In the genomic region with DNA sequence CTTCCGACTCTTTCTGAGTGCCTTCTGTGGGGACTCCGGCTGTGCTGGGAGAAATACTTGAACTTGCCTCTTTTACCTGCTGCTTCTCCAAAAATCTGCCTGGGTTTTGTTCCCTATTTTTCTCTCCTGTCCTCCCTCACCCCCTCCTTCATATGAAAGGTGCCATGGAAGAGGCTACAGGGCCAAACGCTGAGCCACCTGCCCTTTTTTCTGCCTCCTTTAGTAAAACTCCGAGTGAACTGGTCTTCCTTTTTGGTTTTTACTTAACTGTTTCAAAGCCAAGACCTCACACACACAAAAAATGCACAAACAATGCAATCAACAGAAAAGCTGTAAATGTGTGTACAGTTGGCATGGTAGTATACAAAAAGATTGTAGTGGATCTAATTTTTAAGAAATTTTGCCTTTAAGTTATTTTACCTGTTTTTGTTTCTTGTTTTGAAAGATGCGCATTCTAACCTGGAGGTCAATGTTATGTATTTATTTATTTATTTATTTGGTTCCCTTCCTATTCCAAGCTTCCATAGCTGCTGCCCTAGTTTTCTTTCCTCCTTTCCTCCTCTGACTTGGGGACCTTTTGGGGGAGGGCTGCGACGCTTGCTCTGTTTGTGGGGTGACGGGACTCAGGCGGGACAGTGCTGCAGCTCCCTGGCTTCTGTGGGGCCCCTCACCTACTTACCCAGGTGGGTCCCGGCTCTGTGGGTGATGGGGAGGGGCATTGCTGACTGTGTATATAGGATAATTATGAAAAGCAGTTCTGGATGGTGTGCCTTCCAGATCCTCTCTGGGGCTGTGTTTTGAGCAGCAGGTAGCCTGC, we compare ENCODE assay signal across 9 cellular contexts. TPM values are rescaled to one million over a fixed set of nuclear protein-coding genes. Genes with fewer than 3 reads are reported as not detected.
DNase-seq lines count a peak whose midpoint lies in the region; ATAC-seq and TF ChIP-seq lines count a peak whose summit lies in the region.
"Had no signal": no experiment of that assay in that cellular context is flagged by ENCODE, and none has a peak within 500 bp of the region (broad histone marks: within the 10 kb centered on the region; RNA-seq: fewer than 3 reads in every experiment).

No MANE protein-coding gene starts in this region.

- no peaks in the 10 kb centered on the region for H3K27me3 Mint-ChIP-seq in activated CD4-positive, alpha-beta memory T cell treated with anti-CD3 and anti-CD28 coated beads, Interleukin-2, amount 10 ng/mL, durations not matched to agents 7 days and 5 days

- H3K36me3 ChIP-seq in subcutaneous abdominal adipose tissue (ENCODE audit: control insufficient read depth in 5 of 5, insufficient read depth in 5 of 5, low read length in 5 of 5) = peaks cover 17 to 39% (median 35%) of the 10 kb centered on the region in 5 donors

- POLR2A ChIA-PET in activated CD4-positive, alpha-beta memory T cell treated with anti-CD3 and anti-CD28 coated beads, Interleukin-2, amount 10 ng/mL, durations not matched to agents 7 days and 5 days (lab: Charles Lee) = interaction anchor here (1.2 to 19.6 kb wide), 12 partner anchors 8 to 149 kb away, joined by 3 to 1021 read pairs (median 26); no protein-coding TSS in a partner anchor

- H3K4me3 ChIP-seq in fibroblast of pulmonary artery (replicated peaks; ENCODE audit: low read depth, low read length) (peak overlapping the region; percentile 94), subcutaneous abdominal adipose tissue (ENCODE audit: low read depth in 1 of 5, low read length in 5 of 5) (peak overlapping the region in 3 of 5 donors; percentile 13 to 98 (median 30)), foreskin fibroblast (ENCODE audit: low read depth in 1 of 2, low read length in 2 of 2) (no peak overlapping the region)

- peak overlapping the region; percentile 98 for H3K27ac Mint-ChIP-seq in activated CD4-positive, alpha-beta memory T cell treated with anti-CD3 and anti-CD28 coated beads, Interleukin-2, amount 10 ng/mL, durations not matched to agents 7 days and 5 days

- ATAC-seq in GM18498 (IDR thresholded peaks at IDR 0.05; ENCODE audit: unreplicated experiment) = no peak

- peak overlapping the region; percentile 96 for H3K27ac ChIP-seq in subcutaneous abdominal adipose tissue (ENCODE audit: low read depth, low read length)

- H3K9me3 ChIP-seq in subcutaneous abdominal adipose tissue (ENCODE audit: control insufficient read depth in 5 of 5, low read length in 5 of 5) = no peaks in the 10 kb centered on the region

- H3K4me1 Mint-ChIP-seq in activated CD4-positive, alpha-beta memory T cell treated with anti-CD3 and anti-CD28 coated beads, Interleukin-2, amount 10 ng/mL, durations not matched to agents 7 days and 5 days = peaks cover 55% of the 10 kb centered on the region

- H3K4me3 Mint-ChIP-seq in activated CD4-positive, alpha-beta memory T cell treated with anti-CD3 and anti-CD28 coated beads, Interleukin-2, amount 10 ng/mL, durations not matched to agents 7 days and 5 days = peak overlapping the region; percentile 94

- peak overlapping the region in 4 of 5 donors; percentile 26 to 97 (median 68) for H3K9ac ChIP-seq in subcutaneous abdominal adipose tissue (ENCODE audit: low read length in 5 of 5)

- DNase-seq in activated CD8-positive, alpha-beta memory T cell treated with anti-CD3 and anti-CD28 coated beads, Interleukin-2, amount 50 U/mL, for 48 hours = peak; percentile 57
- DNase-seq in activated CD8-positive, alpha-beta memory T cell treated with anti-CD3 and anti-CD28 coated beads for 24 hours = no peak
- DNase-seq in activated CD4-positive, alpha-beta memory T cell treated with anti-CD3 and anti-CD28 coated beads, Interleukin-2, amount 10 ng/mL, durations not matched to agents 7 days and 5 days = no peak
- peak; percentile 8 for DNase-seq in fibroblast of pulmonary artery (ENCODE audit: low read depth)
- DNase-seq in C1 segment of cervical spinal cord (lab: John Stamatoyannopoulos, UW) = no peak
- no peak for DNase-seq in foreskin fibroblast
- DNase-seq: NCI-H510A treated with DMSO at 0.1 percent for 48 hours had no signal

- TF ChIP-seq CTCF in fibroblast of pulmonary artery (IDR thresholded peaks at IDR 0.05; ENCODE audit: low read length, missing control alignments) (no peak), foreskin fibroblast (IDR thresholded peaks at IDR 0.05; ENCODE audit: low read depth, low read length) (no peak)

- H3K36me3 Mint-ChIP-seq in activated CD4-positive, alpha-beta memory T cell treated with anti-CD3 and anti-CD28 coated beads, Interleukin-2, amount 10 ng/mL, durations not matched to agents 7 days and 5 days (ENCODE audit: low read depth) = peaks cover 80% of the 10 kb centered on the region

- H3K27me3 ChIP-seq in subcutaneous abdominal adipose tissue (ENCODE audit: control insufficient read depth in 5 of 5, insufficient read depth in 4 of 5, low read length in 5 of 5) = no peaks in the 10 kb centered on the region

- CTCF ChIA-PET in activated CD4-positive, alpha-beta memory T cell treated with anti-CD3 and anti-CD28 coated beads, Interleukin-2, amount 10 ng/mL, durations not matched to agents 7 days and 5 days (lab: Charles Lee) = interaction anchor here (0.7 to 17.6 kb wide), 8 partner anchors 15 to 184 kb away, joined by 3 to 327 read pairs (median 67); no protein-coding TSS in a partner anchor

- H3K9me3 Mint-ChIP-seq in activated CD4-positive, alpha-beta memory T cell treated with anti-CD3 and anti-CD28 coated beads, Interleukin-2, amount 10 ng/mL, durations not matched to agents 7 days and 5 days = no peaks in the 10 kb centered on the region

- H3K4me1 ChIP-seq in subcutaneous abdominal adipose tissue (ENCODE audit: control insufficient read depth in 5 of 5, insufficient read depth in 5 of 5, low read length in 5 of 5) = peaks cover 0 to 54% (median 37%) of the 10 kb centered on the region in 5 donors

RNA-seq across cellular contexts. Expression of a gene that starts 4.8 kb away (rescaled TPM):
- total RNA-seq in activated CD4-positive, alpha-beta memory T cell treated with anti-CD3 and anti-CD28 coated beads, Interleukin-2, amount 10 ng/mL, durations not matched to agents 7 days and 5 days = 100 to 1,000 TPM; 497 to 505 TPM

Comparison
In these comparisons a context has a peak if more than half of its experiments do, and no peak if none do; other contexts are left out.
1. DNase-seq: peak in activated CD8-positive, alpha-beta memory T cell treated with anti-CD3 and anti-CD28 coated beads, Interleukin-2, amount 50 U/mL, for 48 hours (single experiment) and fibroblast of pulmonary artery (single experiment); none in activated CD8-positive, alpha-beta memory T cell treated with anti-CD3 and anti-CD28 coated beads for 24 hours (single experiment), activated CD4-positive, alpha-beta memory T cell treated with anti-CD3 and anti-CD28 coated beads, Interleukin-2, amount 10 ng/mL, durations not matched to agents 7 days and 5 days (single experiment), C1 segment of cervical spinal cord (0 of 14) and foreskin fibroblast (0 of 2).
2. H3K4me3 ChIP-seq: peak in fibroblast of pulmonary artery (single experiment) and subcutaneous abdominal adipose tissue (3 of 5); none in foreskin fibroblast (0 of 2).